Comparison of ENCODE assay signal across 1 cellular context in genomic region chr1:235806128-235806527, GRCh38.
TF ChIP-seq lines count a peak whose summit lies in the region.

No MANE protein-coding gene starts in this region.

TF ChIP-seq in IMR-90, 13 proteins besides CTCF, POLR2A, EP300 and RAD21 (continued from another document):
- no peak for TF ChIP-seq ELK1 (IDR thresholded peaks at IDR 0.05; ENCODE audit: borderline replicate concordance, low read depth, low read length)
- no peak for TF ChIP-seq MXI1 (IDR thresholded peaks at IDR 0.05; ENCODE audit: borderline replicate concordance, low read depth, low read length)
TF ChIP-seq in IMR-90: peak in this region for 0.
